ENCODE assay signal across 19 cellular contexts in the genomic region with DNA sequence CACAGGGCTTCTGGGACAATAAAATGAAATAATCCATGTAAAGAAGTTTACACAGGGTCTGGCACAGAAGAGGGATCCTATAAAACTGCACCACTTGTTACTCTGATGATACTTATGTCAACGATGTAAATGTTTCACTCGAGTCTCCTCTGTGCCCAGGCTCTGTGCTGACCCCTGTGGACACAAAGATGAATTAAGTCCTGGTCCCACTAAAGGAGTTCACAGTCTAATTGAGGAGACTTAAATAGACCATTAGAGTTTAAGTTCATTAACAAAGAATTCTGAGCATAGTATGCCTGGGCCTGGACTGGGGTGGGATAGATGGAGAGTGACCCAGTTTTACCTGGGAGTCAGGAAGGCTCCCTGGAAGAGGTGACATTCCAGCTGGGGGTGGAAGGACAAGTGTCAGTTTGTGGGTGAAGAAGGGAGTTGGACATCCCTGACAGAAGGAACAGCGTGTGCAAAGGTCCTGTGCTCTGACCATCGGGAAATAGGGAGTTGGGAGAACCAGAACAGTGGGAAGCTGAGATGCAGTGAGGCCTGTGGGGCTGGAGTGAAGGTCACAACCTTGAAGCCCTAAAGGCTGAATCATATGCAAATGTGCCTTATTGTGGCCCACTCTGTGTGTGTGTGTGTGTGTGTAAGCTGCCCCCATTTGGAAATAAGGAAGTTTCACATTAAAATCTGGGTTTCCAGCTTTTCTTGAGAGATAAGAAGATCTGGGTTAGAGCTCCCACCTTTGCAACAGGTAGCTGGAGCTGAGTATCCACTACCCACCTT. TPM values are rescaled to one million over a fixed set of nuclear protein-coding genes. Genes with fewer than 3 reads are reported as not detected.
DNase-seq lines count a peak whose midpoint lies in the region; FAIRE-seq and TF ChIP-seq lines count a peak whose summit lies in the region.
"Had no signal": no experiment of that assay in that cellular context is flagged by ENCODE, and none has a peak within 500 bp of the region (broad histone marks: within the 10 kb centered on the region; RNA-seq: fewer than 3 reads in every experiment).

No MANE protein-coding gene starts in this region.

- H3K79me2 ChIP-seq in OCI-LY7 (ENCODE audit: insufficient read depth, low read depth, low read length) (no peaks in the 10 kb centered on the region), smooth muscle cell (ENCODE audit: low read depth) (no peaks in the 10 kb centered on the region)

- POLR2A ChIA-PET in OCI-LY7 (lab: Charles Lee) = no interaction called here

- H3K9ac ChIP-seq in BLaER1 treated with 17β-estradiol and CSF1 and Interleukin-3, amounts not matched to agents 10 nM and 100 nM = peak overlapping the region in 3 of 11 experiments; percentile 6 to 17 (median 15); a peak in 1 of 22 replicates
- H3K9ac ChIP-seq in colonic mucosa (ENCODE audit: low read depth in 2 of 2, low read length in 2 of 2) (no peak overlapping the region), smooth muscle cell (ENCODE audit: low read depth) (no peak overlapping the region)

- H3F3A ChIP-seq in smooth muscle cell (ENCODE audit: low read depth) = no peaks in the 10 kb centered on the region

- CTCF ChIA-PET in OCI-LY7 (lab: Charles Lee; ENCODE audit: unreplicated experiment) = no interaction called here

- 89% methylated on average over 4 of the region's 4 CpGs for WGBS in smooth muscle cell (ENCODE audit: low lambda C conversion rate)

- H3K4me3 ChIP-seq in BLaER1 treated with 17β-estradiol and CSF1 and Interleukin-3, amounts not matched to agents 10 nM and 100 nM = no peak overlapping the region; a peak in 1 of 20 replicates
- no peak overlapping the region for H3K4me3 ChIP-seq in OCI-LY7 (ENCODE audit: low read depth, low read length, poor library complexity, severe bottlenecking)
- H3K4me3 ChIP-seq in colonic mucosa = no peak overlapping the region
- H3K4me3 ChIP-seq in smooth muscle cell = no peak overlapping the region

- no peaks in the 10 kb centered on the region for H3K36me3 ChIP-seq in BLaER1 treated with 17β-estradiol and CSF1 and Interleukin-3, amounts not matched to agents 10 nM and 100 nM
- H3K36me3 ChIP-seq in OCI-LY7 (ENCODE audit: insufficient read depth, low read length) = no peaks in the 10 kb centered on the region
- no peaks in the 10 kb centered on the region for H3K36me3 ChIP-seq in colonic mucosa
- H3K36me3 ChIP-seq in smooth muscle cell (ENCODE audit: low read depth) = no peaks in the 10 kb centered on the region

- FAIRE-seq in HTR-8/SVneo (lab: Jason Lieb, UNC) (peak; percentile 59), D721Med (lab: Jason Lieb, UNC) (no peak)
- FAIRE-seq: RCC 7860 had no signal

- H4K20me1 ChIP-seq in BLaER1 treated with 17β-estradiol and CSF1 and Interleukin-3, amounts not matched to agents 10 nM and 100 nM = peaks cover 0 to 7% (median 0%) of the 10 kb centered on the region in 11 experiments; a peak in 1 of 22 replicates
- H4K20me1 ChIP-seq in OCI-LY7 (ENCODE audit: insufficient read depth, low read length) (no peaks in the 10 kb centered on the region), smooth muscle cell (ENCODE audit: low read depth) (no peaks in the 10 kb centered on the region)

- H3K9me3 ChIP-seq in BLaER1 treated with 17β-estradiol and CSF1 and Interleukin-3, amounts not matched to agents 10 nM and 100 nM (replicated peaks in 1 of 11) = no peaks in the 10 kb centered on the region
- no peaks in the 10 kb centered on the region for H3K9me3 ChIP-seq in OCI-LY7 (ENCODE audit: low read length)
- no peaks in the 10 kb centered on the region for H3K9me3 ChIP-seq in colonic mucosa
- H3K9me3 ChIP-seq in smooth muscle cell (replicated peaks; ENCODE audit: low read depth) = no peaks in the 10 kb centered on the region

- intact Hi-C loops in OCI-LY7 (cut with micrococcal nuclease; ENCODE audit: unreplicated experiment) = no loop called here
- intact Hi-C loops in colonic mucosa (cut with DNase I) = no loop called here

- H3K9me2 ChIP-seq in OCI-LY7 (ENCODE audit: insufficient read depth, low read length) = no peaks in the 10 kb centered on the region

- H3K4me2 ChIP-seq in BLaER1 treated with 17β-estradiol and CSF1 and Interleukin-3, amounts not matched to agents 10 nM and 100 nM = peak overlapping the region; percentile 78 to 96 (median 87)
- H3K4me2 ChIP-seq in OCI-LY7 (ENCODE audit: low read length) (no peak overlapping the region), smooth muscle cell (no peak overlapping the region)

- DNase-seq in HTR-8/SVneo (ENCODE audit: insufficient read length, low spot score) = no peak
- no peak for DNase-seq in OCI-LY7 (ENCODE audit: low spot score)
- DNase-seq in colonic mucosa = no peak
- DNase-seq in NCI-H2171 treated with DMSO at 0.1 percent for 48 hours (lab: John Stamatoyannopoulos, UW) = no peak
- DNase-seq in smooth muscle cell (lab: John Stamatoyannopoulos, UW; ENCODE audit: unreplicated experiment) = no peak
- no peak for DNase-seq in D721Med (ENCODE audit: insufficient read length, low spot score)
- DNase-seq: CD8-positive, alpha-beta T cell; GF-D8; KG1; NCI-H1694; NCI-H2107; NCI-H345; NCI-H69; SHP77 treated with DMSO at 0.1 percent for 48 hours had no signal

- TF ChIP-seq CTCF in GM12872 (IDR thresholded peaks at IDR 0.05; ENCODE audit: insufficient read depth, low read depth, low read length) = 0 out of 3 replicates have a peak, but pooled peaks have one; percentile 22
- 0 out of 2 replicates have a peak, but pooled peaks have one; percentile 23 for TF ChIP-seq CTCF in OCI-LY7 (conservative IDR thresholded peaks at IDR 0.05; ENCODE audit: low read length)
- TF ChIP-seq CTCF in colonic mucosa (IDR thresholded peaks at IDR 0.05) = no peak
- no peak for TF ChIP-seq CTCF in smooth muscle cell (IDR thresholded peaks at IDR 0.05; ENCODE audit: borderline replicate concordance, insufficient read depth, poor library complexity, severe bottlenecking)
- no peak for TF ChIP-seq CTCF in D721Med (IDR thresholded peaks at IDR 0.05; ENCODE audit: insufficient read depth, missing control alignments)

- BruUV-seq in OCI-LY7 (replicated peaks; lab: Mats Ljungman, UMichigan) = no TSS peak

- peaks cover 75 to 97% (median 93%) of the 10 kb centered on the region in 10 experiments for H3K4me1 ChIP-seq in BLaER1 treated with 17β-estradiol and CSF1 and Interleukin-3, amounts not matched to agents 10 nM and 100 nM
- H3K4me1 ChIP-seq in OCI-LY7 (ENCODE audit: insufficient read depth, low read length, poor library complexity, severe bottlenecking) (peaks cover 10% of the 10 kb centered on the region), colonic mucosa (no peaks in the 10 kb centered on the region), smooth muscle cell (ENCODE audit: low read depth) (no peaks in the 10 kb centered on the region)

- peaks cover 0 to 25% (median 0%) of the 10 kb centered on the region in 11 experiments; a peak in 4 of 22 replicates for H3K27me3 ChIP-seq in BLaER1 treated with 17β-estradiol and CSF1 and Interleukin-3, amounts not matched to agents 10 nM and 100 nM
- H3K27me3 ChIP-seq in colonic mucosa = no peaks in the 10 kb centered on the region
- no peaks in the 10 kb centered on the region for H3K27me3 ChIP-seq in smooth muscle cell (ENCODE audit: low read depth)

- peak overlapping the region in 8 of 11 experiments; percentile 10 to 95 (median 66); a peak in 15 of 22 replicates for H3K27ac ChIP-seq in BLaER1 treated with 17β-estradiol and CSF1 and Interleukin-3, amounts not matched to agents 10 nM and 100 nM
- H3K27ac ChIP-seq in OCI-LY7 (ENCODE audit: low read depth, low read length, poor library complexity, severe bottlenecking) = no peak overlapping the region
- H3K27ac ChIP-seq in colonic mucosa = no peak overlapping the region
- H3K27ac ChIP-seq in smooth muscle cell (ENCODE audit: low read depth) = no peak overlapping the region

- H2AFZ ChIP-seq in OCI-LY7 (ENCODE audit: low read length) (no peak overlapping the region), smooth muscle cell (ENCODE audit: low read depth) (no peak overlapping the region)

RNA-seq across cellular contexts. Expression of a gene that starts 1.1 kb away (rescaled TPM):
- not detected in 2 replicates for total RNA-seq in OCI-LY7 (2014; rRNA removed; shearing (Covaris generic))
- total RNA-seq in OCI-LY7 (2022) = not detected in 2 replicates
- total RNA-seq in colonic mucosa = not detected
- not detected in 2 replicates for total RNA-seq in smooth muscle cell
- 0.11 TPM in 1 of 2 replicates, not detected in the other for polyA plus RNA-seq in smooth muscle cell
- total RNA-seq: A673; CD8-positive, alpha-beta T cell; T-helper 2 cell treated with Interferon-gamma antibody and Interleukin-4, amounts not matched to agents 100 ng/mL and 5 ng/mL, for 36 hours had no signal

RNA-seq across cellular contexts. Expression of a gene that starts 36.0 kb away (rescaled TPM):
- total RNA-seq in OCI-LY7 (2014; rRNA removed; shearing (Covaris generic)) = not detected in 2 replicates
- not detected in 2 replicates for total RNA-seq in OCI-LY7 (2022)
- total RNA-seq in colonic mucosa = 1 to 10 TPM; 1.3 to 1.6 TPM
- 8.4 and 10.3 TPM in 2 replicates for total RNA-seq in smooth muscle cell
- 3.7 and 7.4 TPM in 2 replicates for polyA plus RNA-seq in smooth muscle cell

Comparison
In these comparisons a context has a peak if more than half of its experiments do, and no peak if none do; other contexts are left out.
1. H3K27ac ChIP-seq: peak in BLaER1 treated with 17β-estradiol and CSF1 and Interleukin-3, amounts not matched to agents 10 nM and 100 nM (8 of 11); none in OCI-LY7 (single experiment), colonic mucosa (single experiment) and smooth muscle cell (single experiment).
2. H3K4me2 ChIP-seq: peak in BLaER1 treated with 17β-estradiol and CSF1 and Interleukin-3, amounts not matched to agents 10 nM and 100 nM (11 of 11); none in OCI-LY7 (single experiment) and smooth muscle cell (single experiment).
3. CTCF ChIP-seq: peak in GM12872 (single experiment) and OCI-LY7 (single experiment); none in colonic mucosa (single experiment), smooth muscle cell (single experiment) and D721Med (single experiment).